In genomic region chr5:126720369-126720768, GRCh38 we compare ENCODE assay signal across 28 cellular contexts.
"Had no signal": no experiment of that assay in that cellular context is flagged by ENCODE, and none has a peak within 500 bp of the region (broad histone marks: within the 10 kb centered on the region; RNA-seq: fewer than 3 reads in every experiment).

No MANE protein-coding gene starts in this region.

- H3K4me3 ChIP-seq: coronary artery, dorsolateral prefrontal cortex had no signal

- H3K27me3 ChIP-seq: brain microvascular endothelial cell, dorsolateral prefrontal cortex had no signal

- H3K4me3 Mint-ChIP-seq: activated CD4-positive, alpha-beta memory T cell treated with anti-CD3 and anti-CD28 coated beads, Interleukin-2, amount 10 ng/mL, durations not matched to agents 7 days and 5 days; activated CD4-positive, alpha-beta T cell treated with anti-CD3 and anti-CD28 coated beads, Interleukin-2, amount 10 ng/mL, durations not matched to agents 7 days and 5 days; activated naive CD8-positive, alpha-beta T cell; activated T-cell treated with anti-CD3 and anti-CD28 coated beads, Interleukin-2, amount 50 U/mL, for 24 hours; activated T-cell treated with anti-CD3 and anti-CD28 coated beads, Interleukin-2, amount 50 U/mL, for 72 hours; dendritic cell treated with granulocyte-macrophage colony-stimulating factor and Interleukin-4, amounts not matched to agents 40 ng/mL and 50 ng/mL, for 4 days; endodermal cell; WTC11 had no signal

- H3K36me3 Mint-ChIP-seq: activated naive CD8-positive, alpha-beta T cell; WTC11 had no signal

- H3K27ac ChIP-seq: brain microvascular endothelial cell, coronary artery, dorsolateral prefrontal cortex, VCaP had no signal

- H3K27me3 Mint-ChIP-seq: activated CD4-positive, alpha-beta T cell treated with anti-CD3 and anti-CD28 coated beads, Interleukin-2, amount 10 ng/mL, durations not matched to agents 7 days and 5 days; activated naive CD8-positive, alpha-beta T cell; activated T-cell treated with anti-CD3 and anti-CD28 coated beads, Interleukin-2, amount 50 U/mL, for 24 hours; dendritic cell treated with granulocyte-macrophage colony-stimulating factor and Interleukin-4, amounts not matched to agents 40 ng/mL and 50 ng/mL, for 4 days had no signal

- DNase-seq: activated CD4-positive, alpha-beta memory T cell treated with anti-CD3 and anti-CD28 coated beads, Interleukin-2, amount 10 ng/mL, durations not matched to agents 7 days and 5 days; activated CD4-positive, alpha-beta T cell treated with anti-CD3 and anti-CD28 coated beads for 1 hour; activated CD4-positive, alpha-beta T cell treated with anti-CD3 and anti-CD28 coated beads for 4 hours; activated CD4-positive, alpha-beta T cell treated with anti-CD3 and anti-CD28 coated beads, Interleukin-2, amount 10 ng/mL, durations not matched to agents 7 days and 5 days; activated CD4-positive, alpha-beta T cell treated with anti-CD3 and anti-CD28 coated beads, Interleukin-2, amount 50 U/mL, for 4 hours; activated CD8-positive, alpha-beta memory T cell treated with anti-CD3 and anti-CD28 coated beads, Interleukin-2, amount 50 U/mL, for 48 hours; activated gamma-delta T cell; activated naive CD4-positive, alpha-beta T cell; activated naive CD4-positive, alpha-beta T cell treated with anti-CD3 and anti-CD28 coated beads, Interleukin-2, amount 50 U/mL, for 16 hours; activated T-cell treated with anti-CD3 and anti-CD28 coated beads for 4 hours; activated T-cell treated with anti-CD3 and anti-CD28 coated beads, Interleukin-2, amount 50 U/mL, for 24 hours; activated T-cell treated with anti-CD3 and anti-CD28 coated beads, Interleukin-2, amount 50 U/mL, for 72 hours; amniotic stem cell; anterior cingulate cortex; brain microvascular endothelial cell; cerebellar nuclear complex; dorsolateral prefrontal cortex; effector memory CD4-positive, alpha-beta T cell; foreskin fibroblast; glutamatergic neuron; T-helper 2 cell had no signal

- ATAC-seq: activated T-cell treated with anti-CD3 and anti-CD28 coated beads, Interleukin-2, amount 50 U/mL, for 72 hours; esophagus mucosa; WTC11 had no signal

- H3K9me3 Mint-ChIP-seq: activated CD4-positive, alpha-beta memory T cell treated with anti-CD3 and anti-CD28 coated beads, Interleukin-2, amount 10 ng/mL, durations not matched to agents 7 days and 5 days; activated T-cell treated with anti-CD3 and anti-CD28 coated beads, Interleukin-2, amount 50 U/mL, for 24 hours; dendritic cell treated with granulocyte-macrophage colony-stimulating factor and Interleukin-4, amounts not matched to agents 40 ng/mL and 50 ng/mL, for 4 days had no signal

- H3K36me3 ChIP-seq: brain microvascular endothelial cell had no signal

- H3K27ac Mint-ChIP-seq: activated CD4-positive, alpha-beta memory T cell treated with anti-CD3 and anti-CD28 coated beads, Interleukin-2, amount 10 ng/mL, durations not matched to agents 7 days and 5 days; activated CD4-positive, alpha-beta T cell treated with anti-CD3 and anti-CD28 coated beads, Interleukin-2, amount 10 ng/mL, durations not matched to agents 7 days and 5 days; activated naive CD8-positive, alpha-beta T cell; activated T-cell treated with anti-CD3 and anti-CD28 coated beads, Interleukin-2, amount 50 U/mL, for 24 hours; activated T-cell treated with anti-CD3 and anti-CD28 coated beads, Interleukin-2, amount 50 U/mL, for 72 hours; dendritic cell treated with granulocyte-macrophage colony-stimulating factor and Interleukin-4, amounts not matched to agents 40 ng/mL and 50 ng/mL, for 4 days; endodermal cell; WTC11 had no signal
